In the genomic region with DNA sequence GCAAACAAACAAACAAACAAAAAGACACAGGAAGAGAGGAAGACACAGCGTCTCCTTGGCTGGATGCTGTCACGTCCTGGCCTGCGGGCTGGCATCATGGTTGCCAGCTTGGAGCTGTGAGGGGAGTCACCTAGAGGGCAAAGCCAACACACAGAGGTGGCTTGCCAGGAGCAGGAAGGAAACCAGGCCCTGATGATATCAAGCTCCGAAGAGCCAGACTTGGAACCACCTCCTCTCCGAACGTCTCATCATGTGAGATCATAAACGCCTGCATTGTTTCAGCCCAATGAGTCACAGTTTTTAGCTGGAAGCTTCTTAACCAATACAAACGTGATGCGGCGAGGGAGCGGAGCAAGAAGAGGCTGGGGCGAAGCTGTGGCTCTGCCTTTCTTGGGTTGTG, we compare ENCODE assay signal across 1 cellular context.
TF ChIP-seq lines count a peak whose summit lies in the region.

No MANE protein-coding gene starts in this region.

TF ChIP-seq in SK-N-SH, 30 proteins besides CTCF, POLR2A, EP300 and RAD21 (continued from another document):
- no peak for TF ChIP-seq IRF3 (IDR thresholded peaks at IDR 0.05; ENCODE audit: low read depth, low read length)
- TF ChIP-seq NFIC (IDR thresholded peaks at IDR 0.05; ENCODE audit: borderline replicate concordance), result peak; percentile 38; the same call in 1 of the 2 replicates
- peak; percentile 12; the same call in 1 of the 2 replicates for TF ChIP-seq JUND (IDR thresholded peaks at IDR 0.05)
- TF ChIP-seq, protein P1, sequence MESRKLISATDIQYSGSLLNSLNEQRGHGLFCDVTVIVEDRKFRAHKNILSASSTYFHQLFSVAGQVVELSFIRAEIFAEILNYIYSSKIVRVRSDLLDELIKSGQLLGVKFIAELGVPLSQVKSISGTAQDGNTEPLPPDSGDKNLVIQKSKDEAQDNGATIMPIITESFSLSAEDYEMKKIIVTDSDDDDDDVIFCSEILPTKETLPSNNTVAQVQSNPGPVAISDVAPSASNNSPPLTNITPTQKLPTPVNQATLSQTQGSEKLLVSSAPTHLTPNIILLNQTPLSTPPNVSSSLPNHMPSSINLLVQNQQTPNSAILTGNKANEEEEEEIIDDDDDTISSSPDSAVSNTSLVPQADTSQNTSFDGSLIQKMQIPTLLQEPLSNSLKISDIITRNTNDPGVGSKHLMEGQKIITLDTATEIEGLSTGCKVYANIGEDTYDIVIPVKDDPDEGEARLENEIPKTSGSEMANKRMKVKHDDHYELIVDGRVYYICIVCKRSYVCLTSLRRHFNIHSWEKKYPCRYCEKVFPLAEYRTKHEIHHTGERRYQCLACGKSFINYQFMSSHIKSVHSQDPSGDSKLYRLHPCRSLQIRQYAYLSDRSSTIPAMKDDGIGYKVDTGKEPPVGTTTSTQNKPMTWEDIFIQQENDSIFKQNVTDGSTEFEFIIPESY (IDR thresholded peaks at IDR 0.05; ENCODE audit: borderline replicate concordance, low read depth), result no peak
- no peak for TF ChIP-seq NRF1 (IDR thresholded peaks at IDR 0.05; ENCODE audit: low read depth, low read length)
- TF ChIP-seq RXRA (IDR thresholded peaks at IDR 0.05; ENCODE audit: borderline replicate concordance, low read depth), result no peak; the same call in 1 of the 2 replicates
- peak; percentile 53 for TF ChIP-seq TCF12 (IDR thresholded peaks at IDR 0.05)
- TF ChIP-seq FOXM1 (IDR thresholded peaks at IDR 0.05; ENCODE audit: low read depth), result no peak
- TF ChIP-seq USF2 (IDR thresholded peaks at IDR 0.05; ENCODE audit: borderline replicate concordance, low read depth, low read length), result no peak
- TF ChIP-seq, protein P2, sequence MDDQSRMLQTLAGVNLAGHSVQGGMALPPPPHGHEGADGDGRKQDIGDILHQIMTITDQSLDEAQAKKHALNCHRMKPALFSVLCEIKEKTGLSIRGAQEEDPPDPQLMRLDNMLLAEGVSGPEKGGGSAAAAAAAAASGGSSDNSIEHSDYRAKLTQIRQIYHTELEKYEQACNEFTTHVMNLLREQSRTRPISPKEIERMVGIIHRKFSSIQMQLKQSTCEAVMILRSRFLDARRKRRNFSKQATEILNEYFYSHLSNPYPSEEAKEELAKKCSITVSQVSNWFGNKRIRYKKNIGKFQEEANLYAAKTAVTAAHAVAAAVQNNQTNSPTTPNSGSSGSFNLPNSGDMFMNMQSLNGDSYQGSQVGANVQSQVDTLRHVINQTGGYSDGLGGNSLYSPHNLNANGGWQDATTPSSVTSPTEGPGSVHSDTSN (IDR thresholded peaks at IDR 0.05), result no peak
- TF ChIP-seq MEF2A (IDR thresholded peaks at IDR 0.05; ENCODE audit: borderline replicate concordance, low read depth), result no peak
- TF ChIP-seq MXI1 (IDR thresholded peaks at IDR 0.05; ENCODE audit: low read depth, low read length), result no peak
- TF ChIP-seq USF1 (IDR thresholded peaks at IDR 0.05; ENCODE audit: borderline replicate concordance, low read depth), result no peak
- TF ChIP-seq SIN3A (IDR thresholded peaks at IDR 0.05; ENCODE audit: borderline replicate concordance, low read depth, low read length), result no peak
- TF ChIP-seq SMC3 (IDR thresholded peaks at IDR 0.05; ENCODE audit: low read depth, low read length), result no peak
- TF ChIP-seq FOSL2 (IDR thresholded peaks at IDR 0.05; ENCODE audit: borderline replicate concordance, low read depth), result peak; percentile 60; the same call in 1 of the 2 replicates
- no peak for TF ChIP-seq CHD2 (IDR thresholded peaks at IDR 0.05; ENCODE audit: low read length, partially characterized antibody)
- TF ChIP-seq RFX5 (IDR thresholded peaks at IDR 0.05; ENCODE audit: low read length), result no peak
- no peak for TF ChIP-seq GATA2 (CRISPR knock-in tag; IDR thresholded peaks at IDR 0.05)
- no peak for TF ChIP-seq YY1 (IDR thresholded peaks at IDR 0.05; ENCODE audit: low read depth)
- TF ChIP-seq EZH2phosphoT487 (IDR thresholded peaks at IDR 0.05; ENCODE audit: borderline replicate concordance, low read depth), result no peak
- TF ChIP-seq FOXJ3 (CRISPR knock-in tag; IDR thresholded peaks at IDR 0.05), result no peak
- no peak for TF ChIP-seq ELF1 (IDR thresholded peaks at IDR 0.05)
- TF ChIP-seq RCOR1 (IDR thresholded peaks at IDR 0.05; ENCODE audit: low read length), result no peak
- no peak for TF ChIP-seq TEAD4 (IDR thresholded peaks at IDR 0.05; ENCODE audit: borderline replicate concordance, insufficient read depth)
- TF ChIP-seq POLR2AphosphoS5 (IDR thresholded peaks at IDR 0.05; ENCODE audit: low read depth, low read length), result no peak
- TF ChIP-seq MAX (IDR thresholded peaks at IDR 0.05; ENCODE audit: low read depth), result peak; percentile 50; the same call in 1 of the 2 replicates
- TF ChIP-seq TAF1 (IDR thresholded peaks at IDR 0.05; ENCODE audit: borderline replicate concordance, low read depth, low read length), result no peak
TF ChIP-seq in SK-N-SH: peak in this region for 5.
